8 cellular contexts compared by ENCODE assay signal in the genomic region with DNA sequence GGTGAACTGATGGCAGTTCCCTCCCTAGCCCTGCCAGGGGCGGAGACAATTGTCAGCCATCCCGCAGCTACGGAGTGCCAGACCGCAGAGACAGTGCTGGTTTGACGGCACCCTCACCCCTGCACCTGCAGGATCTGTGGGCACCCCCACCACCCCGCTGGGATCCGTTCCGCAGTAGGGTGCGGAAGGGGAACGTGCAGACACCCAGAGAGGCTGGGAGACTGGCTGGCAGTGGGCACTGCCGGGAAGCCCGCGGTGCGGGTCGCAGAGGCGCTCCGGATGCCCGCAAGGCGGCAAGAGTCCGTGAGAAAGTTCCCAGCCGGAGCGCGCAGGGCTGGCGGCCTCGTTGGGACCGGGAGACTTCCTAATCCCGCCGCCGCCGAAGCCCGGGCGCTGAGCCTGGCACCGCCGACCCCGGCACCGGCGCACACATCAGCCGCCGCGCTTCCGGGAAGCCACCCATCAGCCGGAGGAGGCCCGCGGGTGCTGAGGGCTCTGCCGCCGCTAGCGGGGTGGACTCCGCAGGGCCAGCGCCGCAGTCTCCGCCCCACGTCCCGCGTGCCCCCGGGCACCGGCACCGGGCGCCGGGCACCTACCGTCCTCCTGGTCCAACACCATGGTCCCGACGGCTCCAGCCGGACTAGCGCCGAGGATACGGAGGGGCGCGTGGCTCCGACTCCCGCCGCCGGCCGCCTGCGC. TPM values are rescaled to one million over a fixed set of nuclear protein-coding genes. Genes with fewer than 3 reads are reported as not detected.
DNase-seq lines count a peak whose midpoint lies in the region; ATAC-seq and TF ChIP-seq lines count a peak whose summit lies in the region.

No MANE protein-coding gene starts in this region.

- H3K9me3 ChIP-seq in iPS-18a (ENCODE audit: control insufficient read depth, low read depth, low read length) (no peaks in the 10 kb centered on the region), spleen (no peaks in the 10 kb centered on the region)

- H3K36me3 ChIP-seq in iPS-18a (ENCODE audit: control insufficient read depth, low read depth, low read length) (no peaks in the 10 kb centered on the region), spleen (no peaks in the 10 kb centered on the region)

- H3K27me3 ChIP-seq in iPS-18a (ENCODE audit: control insufficient read depth, insufficient read depth, low read length) (peaks cover 90% of the 10 kb centered on the region), spleen (replicated peaks in 1 of 7) (peaks cover 0 to 88% (median 48%) of the 10 kb centered on the region in 7 donors)

- H3K4me3 ChIP-seq in iPS-18a (ENCODE audit: low read length) (peak overlapping the region; percentile 49), spleen (peak overlapping the region; percentile 35 to 79 (median 50))

- WGBS in spleen, 5 donors: 1 to 2% (median 1%) methylated on average over 26 to 74 of the region's 74 CpGs

- peaks cover 4% of the 10 kb centered on the region for H3K4me1 ChIP-seq in iPS-18a (ENCODE audit: control insufficient read depth, low read depth, low read length)
- peaks cover 8 to 37% (median 26%) of the 10 kb centered on the region in 6 donors for H3K4me1 ChIP-seq in spleen

- TF ChIP-seq CTCF in spleen (IDR thresholded peaks at IDR 0.05 in 8 of 11, conservative IDR thresholded peaks at IDR 0.05 in 3 of 11): no peak

- H3K27ac ChIP-seq in iPS-18a (ENCODE audit: low read length) (no peak overlapping the region), spleen (no peak overlapping the region)

- intact Hi-C loops in spleen (cut with DNase I; ENCODE audit: low total_unique reads): no loop called here

- peak in 2 of 3 experiments; percentile 65 to 83 for DNase-seq in NCI-H1417 (lab: John Stamatoyannopoulos, UW)
- no peak for DNase-seq in NCI-H1417 treated with DMSO at 0.1 percent for 48 hours (lab: John Stamatoyannopoulos, UW)
- peak; percentile 24 to 52 for DNase-seq in activated T-cell treated with anti-CD3 and anti-CD28 coated beads, Interleukin-2, amount 50 U/mL, for 48 hours
- DNase-seq in spleen: peak; percentile 82
- DNase-seq in NCI-H2029 treated with DMSO at 0.1 percent for 48 hours (lab: John Stamatoyannopoulos, UW): no peak
- no peak for DNase-seq in HuH-7 (ENCODE audit: low spot score)

- no peak overlapping the region for H3K9ac ChIP-seq in iPS-18a (ENCODE audit: low read length)

- TF ChIP-seq POLR2A in spleen (IDR thresholded peaks at IDR 0.05): no peak

- ATAC-seq in HG03469 (IDR thresholded peaks at IDR 0.05; ENCODE audit: unreplicated experiment): no peak

RNA-seq across cellular contexts. Expression of gene LMO1, which starts 4.3 kb away (rescaled TPM):
- total RNA-seq in spleen: 1 to 10 TPM in 2 of 7 donors, under 1 TPM in 1, not detected in 4; 0.57 to 1.0 (median 1.0) TPM
- polyA plus RNA-seq in spleen: under 1 TPM in 2 of 3 donors, not detected in 1; 0.17 to 0.20 TPM

Comparison
In these comparisons a context has a peak if more than half of its experiments do, and no peak if none do; other contexts are left out.
1. DNase-seq: peak in NCI-H1417 (2 of 3), activated T-cell treated with anti-CD3 and anti-CD28 coated beads, Interleukin-2, amount 50 U/mL, for 48 hours (2 of 2) and spleen (single experiment); none in NCI-H1417 treated with DMSO at 0.1 percent for 48 hours (single experiment), NCI-H2029 treated with DMSO at 0.1 percent for 48 hours (single experiment) and HuH-7 (single experiment).